Comparison of ENCODE assay signal across 8 cellular contexts in genomic region chr14:36315159-36315853, GRCh38. TPM values are rescaled to one million over a fixed set of nuclear protein-coding genes. Genes with fewer than 3 reads are reported as not detected.
DNase-seq lines count a peak whose midpoint lies in the region; ATAC-seq and TF ChIP-seq lines count a peak whose summit lies in the region.
"Had no signal": no experiment of that assay in that cellular context is flagged by ENCODE, and none has a peak within 500 bp of the region (broad histone marks: within the 10 kb centered on the region; RNA-seq: fewer than 3 reads in every experiment).

No MANE protein-coding gene starts in this region.

- H3K4me2 ChIP-seq in neural progenitor cell = peak overlapping the region; percentile 41

- no peak overlapping the region for H2AFZ ChIP-seq in neural progenitor cell (replicated peaks)

- no peak overlapping the region for H3K9ac ChIP-seq in neural progenitor cell

- DNase-seq in NCI-H2029 (lab: John Stamatoyannopoulos, UW) (peak; percentile 90), neural progenitor cell (ENCODE audit: low spot score) (peak; percentile 9), hypothalamus (lab: John Stamatoyannopoulos, UW) (no peak), middle frontal gyrus (ENCODE audit: extremely low spot score, low spot score) (no peak)
- DNase-seq: NCI-H526 had no signal

- peak overlapping the region; percentile 67 for H3K27ac ChIP-seq in neural progenitor cell

- H4K20me1 ChIP-seq in neural progenitor cell (ENCODE audit: low read depth) = peaks cover 49% of the 10 kb centered on the region

- H3K27ac Mint-ChIP-seq in neural progenitor cell = no peak overlapping the region

- peak; percentile 38 for ATAC-seq in GM18867 (IDR thresholded peaks at IDR 0.05; ENCODE audit: unreplicated experiment)
- ATAC-seq in GM21825 (IDR thresholded peaks at IDR 0.05; ENCODE audit: unreplicated experiment) = peak; percentile 46
- ATAC-seq in GM21717 (IDR thresholded peaks at IDR 0.05; ENCODE audit: unreplicated experiment) = no peak

- TF ChIP-seq CTCF in neural progenitor cell (IDR thresholded peaks at IDR 0.05) = no peak

- H3K9me3 ChIP-seq in neural progenitor cell (ENCODE audit: low read depth) = no peaks in the 10 kb centered on the region

- no peaks in the 10 kb centered on the region for H3K27me3 Mint-ChIP-seq in neural progenitor cell (ENCODE audit: insufficient read depth, low read depth)

- peaks cover 9% of the 10 kb centered on the region for H3K36me3 Mint-ChIP-seq in neural progenitor cell

- no peaks in the 10 kb centered on the region for H3K27me3 ChIP-seq in neural progenitor cell

- H3K4me1 Mint-ChIP-seq in neural progenitor cell = peaks cover 38% of the 10 kb centered on the region

- peaks cover 4% of the 10 kb centered on the region for H3K36me3 ChIP-seq in neural progenitor cell

- no peak overlapping the region for H3K4me3 Mint-ChIP-seq in neural progenitor cell

- no peak overlapping the region for H3K4me3 ChIP-seq in neural progenitor cell

- no peaks in the 10 kb centered on the region for H3K9me3 Mint-ChIP-seq in neural progenitor cell

- peaks cover 65% of the 10 kb centered on the region for H3K4me1 ChIP-seq in neural progenitor cell

- peaks cover 87% of the 10 kb centered on the region for H3K79me2 ChIP-seq in neural progenitor cell (ENCODE audit: low read depth)

- peaks cover 25% of the 10 kb centered on the region for H3F3A ChIP-seq in neural progenitor cell (ENCODE audit: low read depth)

RNA-seq across cellular contexts. Expression of gene MBIP, which starts 5.1 kb away (rescaled TPM):
- total RNA-seq in neural progenitor cell (ENCODE audit: low replicate concordance) = 33.2 and 49.7 TPM in 2 replicates

Comparison
In these comparisons a context has a peak if more than half of its experiments do, and no peak if none do; other contexts are left out.
1. DNase-seq: peak in NCI-H2029 (single experiment) and neural progenitor cell (single experiment); none in hypothalamus (0 of 51) and middle frontal gyrus (single experiment).